In the genomic region with DNA sequence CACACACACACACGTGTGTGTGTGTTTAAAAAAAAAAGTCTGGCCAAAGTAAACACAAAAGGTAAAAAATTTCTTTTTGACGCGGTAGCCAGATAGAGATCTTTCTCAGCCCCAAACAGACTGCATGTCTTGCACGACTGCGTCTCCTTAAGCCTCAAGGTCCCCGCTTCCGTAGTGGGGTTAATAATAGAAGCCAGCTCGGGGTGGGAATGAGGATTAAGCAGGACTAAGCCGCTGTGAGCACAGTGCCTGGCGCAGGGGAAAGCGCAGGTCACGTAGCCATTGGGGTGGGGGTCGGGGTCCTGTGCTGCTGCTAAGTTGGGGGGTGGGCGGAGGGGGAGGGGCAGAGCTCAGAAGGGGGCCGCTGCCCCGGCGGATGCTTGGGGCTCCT, we compare ENCODE assay signal across 8 cellular contexts. TPM values are rescaled to one million over a fixed set of nuclear protein-coding genes. Genes with fewer than 3 reads are reported as not detected.
DNase-seq lines count a peak whose midpoint lies in the region; ATAC-seq, FAIRE-seq and TF ChIP-seq lines count a peak whose summit lies in the region.

No MANE protein-coding gene starts in this region.

- H4K20me1 ChIP-seq in HCT116 (ENCODE audit: insufficient read depth) (peaks cover 19% of the 10 kb centered on the region; the same call in 1 of the 2 replicates), GM12878 (ENCODE audit: control insufficient read depth, insufficient read depth) (peaks cover 16% of the 10 kb centered on the region), smooth muscle cell (ENCODE audit: low read depth) (peaks cover 50% of the 10 kb centered on the region)

- SMC1A ChIA-PET in GM12878 (lab: Charles Lee; ENCODE audit: uncharacterized antibody, unreplicated experiment), result interaction anchor here (2.8 to 7.9 kb wide), 3 partner anchors 10 to 75 kb away, joined by 10 to 61 read pairs (median 48); no protein-coding TSS in a partner anchor

- peak overlapping the region; percentile 86 for H3K4me3 Mint-ChIP-seq in Calu3 (ENCODE audit: low read depth, unreplicated experiment)

- H3K4me2 ChIP-seq in HCT116 (ENCODE audit: low read length) (peak overlapping the region; percentile 78), GM12878 (ENCODE audit: control insufficient read depth, insufficient read depth) (no peak overlapping the region), smooth muscle cell (peak overlapping the region; percentile 86)

- WGBS in GM12878 (ENCODE audit: insufficient coverage, insufficient replicate concordance, low lambda C conversion rate, missing lambda C conversion rate), result 0% methylated on average over 11 of the region's 17 CpGs
- WGBS in smooth muscle cell (ENCODE audit: low lambda C conversion rate), result 0% methylated on average over 11 of the region's 17 CpGs

- TF ChIP-seq POLR2A in HCT116 (IDR thresholded peaks at IDR 0.05; ENCODE audit: borderline replicate concordance, extremely low read depth, insufficient read depth, insufficient read length), result no peak
- no peak for TF ChIP-seq POLR2A in GM12878 (IDR thresholded peaks at IDR 0.05; ENCODE audit: low read depth, low read length)

- H3K36me3 ChIP-seq in HCT116 (ENCODE audit: control insufficient read depth in 1 of 2, insufficient read depth in 2 of 2, low read length in 2 of 2) (no peaks in the 10 kb centered on the region; a peak in 1 of 4 replicates), Panc1 (ENCODE audit: control insufficient read depth, insufficient read depth, low read length) (no peaks in the 10 kb centered on the region), GM12878 (ENCODE audit: control insufficient read depth in 2 of 2, insufficient read depth in 2 of 2, low read length in 1 of 2) (no peaks in the 10 kb centered on the region), iPS-20b (ENCODE audit: insufficient read depth, low read depth, low read length) (peaks cover 11% of the 10 kb centered on the region), smooth muscle cell (ENCODE audit: low read depth) (no peaks in the 10 kb centered on the region)

- peaks cover 42% of the 10 kb centered on the region for H3K4me1 Mint-ChIP-seq in Calu3 (ENCODE audit: low read depth, unreplicated experiment)

- no peaks in the 10 kb centered on the region for H3K9me3 Mint-ChIP-seq in Calu3 (ENCODE audit: low read depth, unreplicated experiment)

- intact Hi-C loops in Calu3 (cut with micrococcal nuclease; ENCODE audit: unreplicated experiment) (loop anchor here (10.0 kb wide), 1 partner anchor 325 kb away; the partner anchor contains the start of gene SCNN1G), HCT116 (cut with micrococcal nuclease) (no loop called here), Panc1 (cut with micrococcal nuclease; ENCODE audit: unreplicated experiment) (no loop called here), GM12878 (cut with micrococcal nuclease; ENCODE audit: unreplicated experiment) (loop anchor here (5.0 kb wide), 3 partner anchors 57 to 217 kb away; partner anchors contain the start of genes COG7 and NDUFAB1)

- H3K9me2 ChIP-seq in HCT116 (ENCODE audit: insufficient read depth), result no peaks in the 10 kb centered on the region

- RAD21 ChIA-PET in HCT116 (lab: Charles Lee; ENCODE audit: low non-redundant PET in 1 of 2, low total read pairs in 2 of 2, uncharacterized antibody in 2 of 2, unreplicated experiment in 2 of 2) (no interaction called here), GM12878 (lab: Charles Lee; ENCODE audit: unreplicated experiment) (interaction anchor here (0.6 to 0.8 kb wide), 2 partner anchors 87 to 1377 kb away, joined by 3 to 4 read pairs; no protein-coding TSS in a partner anchor)

- H3K9ac ChIP-seq in HCT116 (ENCODE audit: low read length) (peak overlapping the region; percentile 80), GM12878 (ENCODE audit: control insufficient read depth, insufficient read depth, low read length) (peak overlapping the region; percentile 86), iPS-20b (ENCODE audit: low read depth, low read length) (peak overlapping the region; percentile 84), smooth muscle cell (ENCODE audit: low read depth) (peak overlapping the region; percentile 54)

- FAIRE-seq in GM12878 (lab: Jason Lieb, UNC), result no peak

- peaks cover 51% of the 10 kb centered on the region for H3K79me2 ChIP-seq in HCT116 (ENCODE audit: insufficient read depth, low read length)
- peaks cover 59% of the 10 kb centered on the region for H3K79me2 ChIP-seq in GM12878 (ENCODE audit: control insufficient read depth, insufficient read depth, low read length)
- H3K79me2 ChIP-seq in smooth muscle cell (ENCODE audit: low read depth), result peaks cover 49% of the 10 kb centered on the region

- H3K4me1 ChIP-seq in HCT116 (ENCODE audit: control insufficient read depth in 1 of 2, insufficient read depth in 2 of 2, low read length in 2 of 2) (peaks cover 12 to 44% of the 10 kb centered on the region in 2 experiments), Panc1 (ENCODE audit: control insufficient read depth, insufficient read depth, low read length) (peaks cover 26% of the 10 kb centered on the region), GM12878 (ENCODE audit: control insufficient read depth, insufficient read depth, low read length) (peaks cover 22% of the 10 kb centered on the region), iPS-20b (ENCODE audit: insufficient read depth, low read length) (peaks cover 19% of the 10 kb centered on the region), smooth muscle cell (ENCODE audit: low read depth) (peaks cover 23% of the 10 kb centered on the region)

- peaks cover 32% of the 10 kb centered on the region for H3K36me3 Mint-ChIP-seq in Calu3 (ENCODE audit: insufficient read depth, unreplicated experiment)

- no peak for TF ChIP-seq RAD21 in HCT116 (IDR thresholded peaks at IDR 0.05; ENCODE audit: low read depth)
- TF ChIP-seq RAD21 in GM12878 (IDR thresholded peaks at IDR 0.05; ENCODE audit: insufficient read depth, low read depth, low read length), result no peak

- no TSS peak for BruUV-seq in Calu3 (replicated peaks; lab: Mats Ljungman, UMichigan)
- BruUV-seq in HCT116 (replicated peaks; lab: Mats Ljungman, UMichigan), result no TSS peak
- no TSS peak for BruUV-seq in Panc1 (replicated peaks; lab: Mats Ljungman, UMichigan)
- BruUV-seq in GM12878 (replicated peaks; lab: Mats Ljungman, UMichigan), result no TSS peak

- peak overlapping the region; percentile 40 for H3K27ac Mint-ChIP-seq in Calu3 (ENCODE audit: unreplicated experiment)

- in situ Hi-C loops in Panc1 (cut with HindIII; ENCODE audit: low pct_unique_long_range_greater_than_20kb, low sequenced_read_pairs), result no loop called here
- in situ Hi-C loops in GM12878 (cut with MboI), result loop anchor here (10.0 kb wide), 1 partner anchor 335 kb away; no protein-coding TSS in a partner anchor

- H3F3A ChIP-seq in smooth muscle cell (ENCODE audit: low read depth), result peaks cover 10% of the 10 kb centered on the region

- DNase-seq in Calu3 (peak; percentile 23), HCT116 (ENCODE audit: low read depth, low spot score) (no peak), Panc1 (ENCODE audit: low read depth, low spot score) (no peak), GM12878 (ENCODE audit: low read depth, low spot score) (no peak), smooth muscle cell (lab: John Stamatoyannopoulos, UW; ENCODE audit: unreplicated experiment) (no peak), 8988T (no peak)

- POLR2A ChIA-PET in HCT116 (lab: Charles Lee) (no interaction called here), Panc1 (lab: Charles Lee) (no interaction called here), GM12878 (lab: Charles Lee) (interaction anchor here (1.6 to 2.1 kb wide), 2 partner anchors 8 to 10 kb away, joined by 4 to 6 read pairs; no protein-coding TSS in a partner anchor)

- H2AFZ ChIP-seq in HCT116 (ENCODE audit: low read depth, low read length, poor library complexity, severe bottlenecking) (no peak overlapping the region), GM12878 (ENCODE audit: control insufficient read depth, low read depth, low read length) (no peak overlapping the region), smooth muscle cell (ENCODE audit: low read depth) (no peak overlapping the region)

- H3K27me3 Mint-ChIP-seq in Calu3 (ENCODE audit: unreplicated experiment), result no peaks in the 10 kb centered on the region

- H3K27ac ChIP-seq in HCT116 (ENCODE audit: low read depth, low read length) (peak overlapping the region; percentile 76; the same call in 1 of the 2 replicates), Panc1 (ENCODE audit: low read length) (peak overlapping the region; percentile 80), GM12878 (ENCODE audit: control insufficient read depth, insufficient read depth) (peak overlapping the region; percentile 76), iPS-20b (ENCODE audit: low read length) (no peak overlapping the region), smooth muscle cell (ENCODE audit: low read depth) (no peak overlapping the region)

- H3K4me3 ChIP-seq in HCT116 (replicated peaks in 1 of 2; ENCODE audit: low read depth in 1 of 2, low read length in 2 of 2) (peak overlapping the region; percentile 64 to 78), Panc1 (ENCODE audit: low read depth in 2 of 2, low read length in 2 of 2) (peak overlapping the region; percentile 59 to 91), GM12878 (peak overlapping the region; percentile 94), iPS-20b (ENCODE audit: low read length) (peak overlapping the region; percentile 90), smooth muscle cell (peak overlapping the region; percentile 79)

- CTCF ChIA-PET in Calu3 (lab: Charles Lee) (no interaction called here), HCT116 (lab: Charles Lee) (no interaction called here), Panc1 (lab: Charles Lee) (no interaction called here), GM12878 (lab: Yijun Ruan, JAX) (interaction anchor here (0.6 to 5.1 kb wide), 3 partner anchors 46 to 222 kb away, joined by 4 to 35 read pairs (median 8); partner anchors contain the start of genes EARS2 and UBFD1)

- no peak for TF ChIP-seq EP300 in GM12878 (IDR thresholded peaks at IDR 0.05; ENCODE audit: borderline replicate concordance in 1 of 2, control insufficient read depth in 1 of 2, low read depth in 2 of 2, low read length in 2 of 2)

- H3K9me3 ChIP-seq in HCT116 (ENCODE audit: control insufficient read depth in 1 of 2, insufficient read depth in 1 of 2, low read depth in 1 of 2, low read length in 2 of 2) (no peaks in the 10 kb centered on the region), Panc1 (ENCODE audit: control insufficient read depth, insufficient read depth, low read depth, low read length) (no peaks in the 10 kb centered on the region), GM12878 (replicated peaks; ENCODE audit: control insufficient read depth, insufficient read depth, low read length) (no peaks in the 10 kb centered on the region), iPS-20b (ENCODE audit: insufficient read depth, low read depth, low read length) (no peaks in the 10 kb centered on the region), smooth muscle cell (replicated peaks; ENCODE audit: low read depth) (no peaks in the 10 kb centered on the region)

- H3K27me3 ChIP-seq in HCT116 (ENCODE audit: insufficient read depth, low read length), result no peaks in the 10 kb centered on the region
- H3K27me3 ChIP-seq in Panc1 (ENCODE audit: control insufficient read depth, insufficient read depth, low read length), result no peaks in the 10 kb centered on the region
- H3K27me3 ChIP-seq in GM12878 (replicated peaks in 1 of 2; ENCODE audit: control insufficient read depth in 2 of 2, insufficient read depth in 2 of 2, low read length in 1 of 2), result no peaks in the 10 kb centered on the region
- no peaks in the 10 kb centered on the region for H3K27me3 ChIP-seq in iPS-20b (ENCODE audit: insufficient read depth, low read length)
- no peaks in the 10 kb centered on the region for H3K27me3 ChIP-seq in smooth muscle cell (ENCODE audit: low read depth)

- no peak for TF ChIP-seq CTCF in Calu3 (IDR thresholded peaks at IDR 0.05; ENCODE audit: unreplicated experiment)
- TF ChIP-seq CTCF in HCT116 (IDR thresholded peaks at IDR 0.05 in 2 of 3, conservative IDR thresholded peaks at IDR 0.05 in 1 of 3; ENCODE audit: borderline replicate concordance in 1 of 3, insufficient read depth in 1 of 3, low read depth in 2 of 3, low read length in 2 of 3), result no peak
- TF ChIP-seq CTCF in Panc1 (IDR thresholded peaks at IDR 0.05), result no peak
- no peak for TF ChIP-seq CTCF in GM12878 (IDR thresholded peaks at IDR 0.05 in 2 of 3, conservative IDR thresholded peaks at IDR 0.05 in 1 of 3; ENCODE audit: control insufficient read depth in 2 of 3, extremely low read depth in 1 of 3, insufficient read depth in 1 of 3, low read depth in 3 of 3, low read length in 3 of 3)
- TF ChIP-seq CTCF in smooth muscle cell (IDR thresholded peaks at IDR 0.05; ENCODE audit: borderline replicate concordance, insufficient read depth, poor library complexity, severe bottlenecking), result no peak

- ATAC-seq in HCT116 (peak; percentile 11), Panc1 (peak; percentile 20), GM12878 (peak; percentile 17), GM18520 (IDR thresholded peaks at IDR 0.05; ENCODE audit: unreplicated experiment) (no peak)

RNA-seq across cellular contexts. Expression of gene GGA2, which starts 0.5 kb away (rescaled TPM):
- 81.6 and 90.4 TPM in 2 replicates for total RNA-seq in Calu3 (2022)
- total RNA-seq in HCT116 (2021; ENCODE audit: unreplicated experiment), result 68.3 TPM
- polyA plus RNA-seq in HCT116 (2012), result 25.3 and 32.9 TPM in 2 replicates
- total RNA-seq in Panc1 (2021; ENCODE audit: unreplicated experiment), result 100 TPM
- polyA plus RNA-seq in Panc1 (2012; ENCODE audit: insufficient read length), result 59.4 TPM
- 287 and 319 TPM in 2 replicates for total RNA-seq in GM12878 (2013; cell fraction: nucleolus; rRNA removed)
- 57.9 and 62.0 TPM in 2 replicates for total RNA-seq in GM12878 (2014; rRNA removed)
- total RNA-seq in GM12878 (2014; rRNA removed; fragmentation: Illumina TruSeq; extraction: Trizol), result 56.8 and 56.9 TPM in 2 replicates
- 106 and 113 TPM in 2 replicates for total RNA-seq in GM12878 (2021)
- 42.8 TPM for polyA plus RNA-seq in GM12878 (2011; ENCODE audit: low read depth)
- polyA plus RNA-seq in GM12878 (2011; rRNA removed), result 105 and 145 TPM in 2 replicates
- polyA plus RNA-seq in GM12878 (2011; cell fraction: cytosol; rRNA removed), result 58.9 and 72.5 TPM in 2 replicates
- polyA plus RNA-seq in GM12878 (2011; cell fraction: nucleus; rRNA removed), result 191 and 225 TPM in 2 replicates
- polyA plus RNA-seq in GM12878 (2012), result 65.6 and 83.8 TPM in 2 replicates
- 153 and 192 TPM in 2 replicates for polyA plus RNA-seq in GM12878 (2014; fragmentation: Illumina TruSeq; extraction: Trizol)
- polyA plus RNA-seq in GM12878 (2014; fragmentation: Nextera tagmentation; extraction: Ambion mirVana), result 10 to 100 TPM; 14.1 to 21.5 TPM
- polyA plus RNA-seq in GM12878 (2014; rRNA removed), result 75.1 and 77.2 TPM in 2 replicates
- 10 to 100 TPM; 96.0 to 97.1 TPM for polyA plus RNA-seq in GM12878 (2016; fragmentation: Nextera tagmentation; extraction: Ambion mirVana)
- 84.8 and 103 TPM in 2 replicates for polyA minus RNA-seq in GM12878 (2011; rRNA and poly(A)+ RNA removed)
- 32.7 and 35.3 TPM in 2 replicates for polyA minus RNA-seq in GM12878 (2011; cell fraction: cytosol; rRNA and poly(A)+ RNA removed)
- 47.3 and 59.9 TPM in 2 replicates for polyA minus RNA-seq in GM12878 (2011; cell fraction: nucleus; rRNA and poly(A)+ RNA removed)
- total RNA-seq in smooth muscle cell, result 27.7 and 42.5 TPM in 2 replicates
- 32.2 TPM in 2 replicates for polyA plus RNA-seq in smooth muscle cell

RNA-seq across cellular contexts. Expression of gene EARS2, which starts 47.4 kb away (rescaled TPM):
- total RNA-seq in Calu3 (2022) (45.9 and 46.9 TPM in 2 replicates), HCT116 (2021; ENCODE audit: unreplicated experiment) (35.6 TPM), Panc1 (2021; ENCODE audit: unreplicated experiment) (31.3 TPM), GM12878 (2014; rRNA removed) (38.0 and 39.0 TPM in 2 replicates), GM12878 (2014; rRNA removed; fragmentation: Illumina TruSeq; extraction: Trizol) (36.7 TPM in 2 replicates), GM12878 (2021) (28.8 and 32.1 TPM in 2 replicates), smooth muscle cell (14.3 and 32.8 TPM in 2 replicates)
- polyA plus RNA-seq in HCT116 (2012), result 28.7 and 29.2 TPM in 2 replicates
- 34.9 TPM for polyA plus RNA-seq in Panc1 (2012; ENCODE audit: insufficient read length)
- total RNA-seq in GM12878 (2013; cell fraction: nucleolus; rRNA removed), result 85.7 and 98.9 TPM in 2 replicates
- polyA plus RNA-seq in GM12878 (2011; ENCODE audit: low read depth), result 32.3 TPM
- polyA plus RNA-seq in GM12878 (2011; rRNA removed) (63.0 and 65.9 TPM in 2 replicates), GM12878 (2014; fragmentation: Illumina TruSeq; extraction: Trizol) (41.3 and 47.9 TPM in 2 replicates), GM12878 (2014; fragmentation: Nextera tagmentation; extraction: Ambion mirVana) (10 to 100 TPM; 12.9 to 27.0 TPM), GM12878 (2014; rRNA removed) (27.3 and 39.8 TPM in 2 replicates), GM12878 (2016; fragmentation: Nextera tagmentation; extraction: Ambion mirVana) (10 to 100 TPM; 31.0 to 34.8 TPM), smooth muscle cell (13.0 and 22.8 TPM in 2 replicates)
- polyA plus RNA-seq in GM12878 (2011; cell fraction: cytosol; rRNA removed), result 107 and 120 TPM in 2 replicates
- polyA plus RNA-seq in GM12878 (2011; cell fraction: nucleus; rRNA removed), result 90.6 and 122 TPM in 2 replicates
- polyA plus RNA-seq in GM12878 (2012), result 16.5 and 17.4 TPM in 2 replicates
- polyA minus RNA-seq in GM12878 (2011; rRNA and poly(A)+ RNA removed), result 107 and 161 TPM in 2 replicates
- 26.6 and 33.1 TPM in 2 replicates for polyA minus RNA-seq in GM12878 (2011; cell fraction: cytosol; rRNA and poly(A)+ RNA removed)
- 58.2 and 89.6 TPM in 2 replicates for polyA minus RNA-seq in GM12878 (2011; cell fraction: nucleus; rRNA and poly(A)+ RNA removed)

RNA-seq across cellular contexts. Expression of gene UBFD1, which starts 47.8 kb away (rescaled TPM):
- 121 and 125 TPM in 2 replicates for total RNA-seq in Calu3 (2022)
- 89.6 TPM for total RNA-seq in HCT116 (2021; ENCODE audit: unreplicated experiment)
- 25.8 and 33.7 TPM in 2 replicates for polyA plus RNA-seq in HCT116 (2012)
- total RNA-seq in Panc1 (2021; ENCODE audit: unreplicated experiment), result 102 TPM
- polyA plus RNA-seq in Panc1 (2012; ENCODE audit: insufficient read length), result 77.6 TPM
- total RNA-seq in GM12878 (2013; cell fraction: nucleolus; rRNA removed), result 85.8 and 94.9 TPM in 2 replicates
- total RNA-seq in GM12878 (2014; rRNA removed), result 31.3 and 38.3 TPM in 2 replicates
- 18.1 and 19.0 TPM in 2 replicates for total RNA-seq in GM12878 (2014; rRNA removed; fragmentation: Illumina TruSeq; extraction: Trizol)
- 45.8 and 48.5 TPM in 2 replicates for total RNA-seq in GM12878 (2021)
- 14.2 TPM for polyA plus RNA-seq in GM12878 (2011; ENCODE audit: low read depth)
- polyA plus RNA-seq in GM12878 (2011; rRNA removed), result 37.6 and 41.9 TPM in 2 replicates
- 36.0 and 38.8 TPM in 2 replicates for polyA plus RNA-seq in GM12878 (2011; cell fraction: cytosol; rRNA removed)
- 47.5 and 49.8 TPM in 2 replicates for polyA plus RNA-seq in GM12878 (2011; cell fraction: nucleus; rRNA removed)
- 20.5 and 20.8 TPM in 2 replicates for polyA plus RNA-seq in GM12878 (2012)
- polyA plus RNA-seq in GM12878 (2014; fragmentation: Illumina TruSeq; extraction: Trizol), result 23.4 and 23.7 TPM in 2 replicates
- polyA plus RNA-seq in GM12878 (2014; fragmentation: Nextera tagmentation; extraction: Ambion mirVana), result 1 to 10 TPM; 7.3 to 7.9 TPM
- 31.1 and 40.7 TPM in 2 replicates for polyA plus RNA-seq in GM12878 (2014; rRNA removed)
- 10 to 100 TPM; 33.2 to 38.6 TPM for polyA plus RNA-seq in GM12878 (2016; fragmentation: Nextera tagmentation; extraction: Ambion mirVana)
- polyA minus RNA-seq in GM12878 (2011; rRNA and poly(A)+ RNA removed), result 34.2 and 37.5 TPM in 2 replicates
- 8.0 and 10.4 TPM in 2 replicates for polyA minus RNA-seq in GM12878 (2011; cell fraction: cytosol; rRNA and poly(A)+ RNA removed)
- 29.4 and 42.0 TPM in 2 replicates for polyA minus RNA-seq in GM12878 (2011; cell fraction: nucleus; rRNA and poly(A)+ RNA removed)
- total RNA-seq in smooth muscle cell, result 69.3 and 111 TPM in 2 replicates
- 31.9 and 35.5 TPM in 2 replicates for polyA plus RNA-seq in smooth muscle cell

RNA-seq across cellular contexts. Expression of gene COG7, which starts 56.8 kb away (rescaled TPM):
- 28.2 and 29.4 TPM in 2 replicates for total RNA-seq in Calu3 (2022)
- 22.1 TPM for total RNA-seq in HCT116 (2021; ENCODE audit: unreplicated experiment)
- 21.3 and 23.7 TPM in 2 replicates for polyA plus RNA-seq in HCT116 (2012)
- total RNA-seq in Panc1 (2021; ENCODE audit: unreplicated experiment), result 25.3 TPM
- 29.8 TPM for polyA plus RNA-seq in Panc1 (2012; ENCODE audit: insufficient read length)
- total RNA-seq in GM12878 (2013; cell fraction: nucleolus; rRNA removed), result 93.3 and 95.2 TPM in 2 replicates
- total RNA-seq in GM12878 (2014; rRNA removed), result 9.7 and 12.1 TPM in 2 replicates
- total RNA-seq in GM12878 (2014; rRNA removed; fragmentation: Illumina TruSeq; extraction: Trizol), result 9.4 and 10.0 TPM in 2 replicates
- total RNA-seq in GM12878 (2021), result 9.4 and 10.9 TPM in 2 replicates
- polyA plus RNA-seq in GM12878 (2011; ENCODE audit: low read depth), result 10.2 TPM
- polyA plus RNA-seq in GM12878 (2011; rRNA removed), result 12.6 and 24.0 TPM in 2 replicates
- polyA plus RNA-seq in GM12878 (2011; cell fraction: cytosol; rRNA removed), result 39.0 and 41.6 TPM in 2 replicates
- 51.4 and 53.8 TPM in 2 replicates for polyA plus RNA-seq in GM12878 (2011; cell fraction: nucleus; rRNA removed)
- polyA plus RNA-seq in GM12878 (2012), result 13.9 and 14.5 TPM in 2 replicates
- 8.2 and 10.6 TPM in 2 replicates for polyA plus RNA-seq in GM12878 (2014; fragmentation: Illumina TruSeq; extraction: Trizol)
- 1 to 10 TPM; 2.9 to 7.5 TPM for polyA plus RNA-seq in GM12878 (2014; fragmentation: Nextera tagmentation; extraction: Ambion mirVana)
- 12.8 and 14.9 TPM in 2 replicates for polyA plus RNA-seq in GM12878 (2014; rRNA removed)
- polyA plus RNA-seq in GM12878 (2016; fragmentation: Nextera tagmentation; extraction: Ambion mirVana), result 1 to 10 TPM; 9.5 to 9.9 TPM
- polyA minus RNA-seq in GM12878 (2011; rRNA and poly(A)+ RNA removed), result 32.6 and 33.8 TPM in 2 replicates
- polyA minus RNA-seq in GM12878 (2011; cell fraction: cytosol; rRNA and poly(A)+ RNA removed), result 5.6 and 8.7 TPM in 2 replicates
- 14.7 and 20.9 TPM in 2 replicates for polyA minus RNA-seq in GM12878 (2011; cell fraction: nucleus; rRNA and poly(A)+ RNA removed)
- 17.2 and 23.3 TPM in 2 replicates for total RNA-seq in smooth muscle cell
- 17.6 and 20.1 TPM in 2 replicates for polyA plus RNA-seq in smooth muscle cell

Comparison
In these comparisons a context has a peak if more than half of its experiments do, and no peak if none do; other contexts are left out.
1. H3K27ac ChIP-seq: peak in HCT116 (single experiment), Panc1 (single experiment) and GM12878 (single experiment); none in iPS-20b (single experiment) and smooth muscle cell (single experiment).
2. intact Hi-C loops: an anchor here in Calu3 (10.0 kb wide) and GM12878 (5.0 kb wide); none called in HCT116 and Panc1.
3. Peak in every context shown above with its lines, with median percentiles within 50 percentile points of each other: H3K4me3 ChIP-seq and H3K9ac ChIP-seq.